ENCODE assay signal across 9 cellular contexts in the genomic region with DNA sequence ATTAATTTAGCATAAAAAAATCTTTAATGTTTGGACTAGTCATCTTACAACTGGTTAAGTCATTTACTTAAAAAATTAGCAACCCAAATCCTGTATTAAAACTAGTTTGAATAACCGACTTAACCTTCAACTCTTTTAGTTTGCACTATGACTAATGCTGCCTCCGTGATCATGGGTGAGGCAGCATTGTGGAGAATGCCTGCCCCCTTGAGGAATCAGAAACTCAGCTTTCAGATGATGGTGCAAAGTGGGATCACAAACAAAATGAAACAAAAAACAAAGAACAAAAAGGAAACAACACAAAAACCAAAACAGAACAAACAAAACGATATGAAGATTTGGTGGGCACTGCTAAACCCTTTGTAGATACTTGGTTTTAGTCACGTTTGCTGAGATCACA.
DNase-seq lines count a peak whose midpoint lies in the region; ATAC-seq and TF ChIP-seq lines count a peak whose summit lies in the region.
"Had no signal": no experiment of that assay in that cellular context is flagged by ENCODE, and none has a peak within 500 bp of the region (broad histone marks: within the 10 kb centered on the region; RNA-seq: fewer than 3 reads in every experiment).

No MANE protein-coding gene starts in this region.

- TF ChIP-seq CTCF in A673 (conservative IDR thresholded peaks at IDR 0.05; ENCODE audit: low read depth, low read length) = peak; percentile 62
- peak; percentile 64 for TF ChIP-seq CTCF in H9 (conservative IDR thresholded peaks at IDR 0.05)
- no peak for TF ChIP-seq CTCF in WTC11 (IDR thresholded peaks at IDR 0.05)
- peak; percentile 56 for TF ChIP-seq CTCF in hepatocyte (IDR thresholded peaks at IDR 0.05; ENCODE audit: poor library complexity)

- H4K20me1 ChIP-seq in H9 (ENCODE audit: control insufficient read depth, insufficient read depth, insufficient read length) (no peaks in the 10 kb centered on the region), hepatocyte (ENCODE audit: insufficient read depth, poor library complexity, severe bottlenecking) (no peaks in the 10 kb centered on the region)

- no peaks in the 10 kb centered on the region for H3K9me2 ChIP-seq in hepatocyte (replicated peaks; ENCODE audit: insufficient read depth)

- H3K23me2 ChIP-seq in H9 (ENCODE audit: insufficient read length, low read depth, low read length, poor library complexity, severe bottlenecking) = no peaks in the 10 kb centered on the region

- no peak overlapping the region for H2BK15ac ChIP-seq in H9 (ENCODE audit: low read depth, low read length)

- H3K36me3 ChIP-seq in A673 (ENCODE audit: insufficient read depth, low read length, poor library complexity, severe bottlenecking) (no peaks in the 10 kb centered on the region), hepatocyte (replicated peaks; ENCODE audit: insufficient read depth, low read depth) (no peaks in the 10 kb centered on the region)

- no peaks in the 10 kb centered on the region for H3K27me3 ChIP-seq in A673 (replicated peaks; ENCODE audit: insufficient read depth, low read depth, low read length, poor library complexity)
- H3K27me3 ChIP-seq in H9 (ENCODE audit: insufficient read depth, low read length) = no peaks in the 10 kb centered on the region
- no peaks in the 10 kb centered on the region for H3K27me3 ChIP-seq in hepatocyte

- WGBS in H9 (ENCODE audit: extremely low coverage, insufficient read length, low lambda C conversion rate) = no CpG with 5 or more reads among the region's 4 CpGs
- WGBS in hepatocyte (ENCODE audit: low lambda C conversion rate, missing lambda C conversion rate) = 22% methylated on average over 4 of the region's 4 CpGs

- H3K23ac ChIP-seq in H9 (ENCODE audit: insufficient read length, low read depth, low read length) = no peak overlapping the region

- no TSS peak for BruUV-seq in A673 (replicated peaks; lab: Mats Ljungman, UMichigan)

- no peak overlapping the region for H2BK5ac ChIP-seq in H9 (ENCODE audit: insufficient read length, low read length)

- H3K9me3 ChIP-seq in A673 (ENCODE audit: low read depth, low read length, poor library complexity, severe bottlenecking) = no peaks in the 10 kb centered on the region
- no peaks in the 10 kb centered on the region for H3K9me3 ChIP-seq in H9 (ENCODE audit: control insufficient read depth, low read depth, low read length)
- no peaks in the 10 kb centered on the region for H3K9me3 ChIP-seq in hepatocyte (ENCODE audit: low read depth)

- H3K9me3 Mint-ChIP-seq in H9 = no peaks in the 10 kb centered on the region; a peak in 2 of 5 replicates
- no peaks in the 10 kb centered on the region for H3K9me3 Mint-ChIP-seq in WTC11
- peaks cover 16 to 22% of the 10 kb centered on the region in 2 donors for H3K9me3 Mint-ChIP-seq in stimulated activated naive CD8-positive, alpha-beta T cell treated with anti-CD3 and anti-CD28 coated beads, Interleukin-15, amount 100 ng/mL, for 72 hours

- POLR2A ChIA-PET in A673 (lab: Charles Lee; ENCODE audit: low non-redundant PET) (no interaction called here), WTC11 (lab: Charles Lee) (no interaction called here)

- no peak overlapping the region; a peak in 1 of 7 replicates for H3K27ac Mint-ChIP-seq in H9
- H3K27ac Mint-ChIP-seq in WTC11 = no peak overlapping the region
- H3K27ac Mint-ChIP-seq in stimulated activated naive CD8-positive, alpha-beta T cell treated with anti-CD3 and anti-CD28 coated beads, Interleukin-15, amount 100 ng/mL, for 72 hours = no peak overlapping the region

- peak; percentile 81 for ATAC-seq in WTC11
- no peak for ATAC-seq in GM18519 (IDR thresholded peaks at IDR 0.05; ENCODE audit: low FRiP score, unreplicated experiment)
- no peak for ATAC-seq in stimulated activated naive CD8-positive, alpha-beta T cell treated with anti-CD3 and anti-CD28 coated beads, Interleukin-15, amount 100 ng/mL, for 72 hours

- H3K18ac ChIP-seq in H9 (ENCODE audit: insufficient read length, low read depth, low read length) = no peak overlapping the region

- no peak overlapping the region for H2BK120ac ChIP-seq in H9 (ENCODE audit: low read depth, low read length, poor library complexity, severe bottlenecking)

- no peaks in the 10 kb centered on the region for H3K4me1 ChIP-seq in A673 (ENCODE audit: insufficient read depth, low read length, poor library complexity, severe bottlenecking)
- no peaks in the 10 kb centered on the region; the same call in 1 of the 2 replicates for H3K4me1 ChIP-seq in H9 (ENCODE audit: insufficient read depth, low read length)
- no peaks in the 10 kb centered on the region for H3K4me1 ChIP-seq in hepatocyte (ENCODE audit: insufficient read depth)

- H3K56ac ChIP-seq in H9 (ENCODE audit: insufficient read length, low read depth, low read length) = no peak overlapping the region

- H2BK20ac ChIP-seq in H9 (ENCODE audit: low read depth, low read length, poor library complexity, severe bottlenecking) = no peak overlapping the region

- H3K4me2 ChIP-seq in H9 (ENCODE audit: insufficient read depth, insufficient read length, low read length) (no peak overlapping the region), hepatocyte (no peak overlapping the region)

- H3K4ac ChIP-seq in H9 (ENCODE audit: low read depth, low read length) = no peak overlapping the region

- H3K9ac ChIP-seq in H9 (ENCODE audit: extremely low read depth, insufficient read length, low read length) = no peak overlapping the region

- no peak overlapping the region for H4K91ac ChIP-seq in H9 (ENCODE audit: insufficient read length, low read depth, low read length)

- no peak overlapping the region for H3K4me3 ChIP-seq in A673 (ENCODE audit: low read depth, low read length, poor library complexity, severe bottlenecking)
- H3K4me3 ChIP-seq in hepatocyte = no peak overlapping the region

- H2BK12ac ChIP-seq in H9 (ENCODE audit: insufficient read length, low read depth, low read length) = no peak overlapping the region

- H3K79me1 ChIP-seq in H9 (ENCODE audit: insufficient read depth, low read depth, low read length, poor library complexity, severe bottlenecking) = no peaks in the 10 kb centered on the region

- no peak overlapping the region for H3K4me3 Mint-ChIP-seq in H9
- no peak overlapping the region for H3K4me3 Mint-ChIP-seq in WTC11
- H3K4me3 Mint-ChIP-seq in stimulated activated naive CD8-positive, alpha-beta T cell treated with anti-CD3 and anti-CD28 coated beads, Interleukin-15, amount 100 ng/mL, for 72 hours = no peak overlapping the region

- no peak overlapping the region for H3K14ac ChIP-seq in H9 (ENCODE audit: insufficient read depth, low read length)

- peaks cover 0 to 9% of the 10 kb centered on the region in 2 experiments; a peak in 2 of 4 replicates for H3K4me1 Mint-ChIP-seq in H9
- peaks cover 8% of the 10 kb centered on the region for H3K4me1 Mint-ChIP-seq in WTC11
- no peaks in the 10 kb centered on the region for H3K4me1 Mint-ChIP-seq in stimulated activated naive CD8-positive, alpha-beta T cell treated with anti-CD3 and anti-CD28 coated beads, Interleukin-15, amount 100 ng/mL, for 72 hours

- no peak overlapping the region for H2AK5ac ChIP-seq in H9 (ENCODE audit: insufficient read length, low read length)

- intact Hi-C loops in A673 (cut with micrococcal nuclease; ENCODE audit: unreplicated experiment) = loop anchor here (1.0 kb wide), 1 partner anchor 79 kb away; no protein-coding TSS in a partner anchor

- H3K27ac ChIP-seq in A673 (ENCODE audit: low read depth, low read length, poor library complexity, severe bottlenecking) (no peak overlapping the region), H9 (ENCODE audit: insufficient read length, low read depth, low read length) (no peak overlapping the region), hepatocyte (no peak overlapping the region)

- H3K27me3 Mint-ChIP-seq in H9 (ENCODE audit: low read depth) (no peaks in the 10 kb centered on the region), WTC11 (ENCODE audit: low read depth) (no peaks in the 10 kb centered on the region; the same call in 1 of the 2 replicates)
- H3K27me3 Mint-ChIP-seq in stimulated activated naive CD8-positive, alpha-beta T cell treated with anti-CD3 and anti-CD28 coated beads, Interleukin-15, amount 100 ng/mL, for 72 hours = no peaks in the 10 kb centered on the region

- H3T11ph ChIP-seq in H9 (ENCODE audit: low read length) = no peak overlapping the region

- H4K5ac ChIP-seq in H9 (ENCODE audit: insufficient read length, low read depth, low read length) = no peak overlapping the region

- CTCF ChIA-PET in A673 (lab: Charles Lee) (interaction anchor here (1.4 kb wide), 1 partner anchor 79 kb away, joined by 3 read pairs; no protein-coding TSS in a partner anchor), WTC11 (lab: Charles Lee) (interaction anchor here (1.0 to 2.0 kb wide), 8 partner anchors 12 to 165 kb away, joined by 3 to 13 read pairs (median 4); no protein-coding TSS in a partner anchor)

- no peaks in the 10 kb centered on the region; a peak in 1 of 7 replicates for H3K36me3 Mint-ChIP-seq in H9 (ENCODE audit: insufficient read depth in 1 of 3, low read depth in 3 of 3)
- H3K36me3 Mint-ChIP-seq in WTC11 = no peaks in the 10 kb centered on the region

- H4K8ac ChIP-seq in H9 (replicated peaks; ENCODE audit: insufficient read length, low read depth, low read length) = no peak overlapping the region

- H3K79me2 ChIP-seq in H9 (ENCODE audit: insufficient read depth, low read length) = no peaks in the 10 kb centered on the region
- H3K79me2 ChIP-seq in hepatocyte = no peaks in the 10 kb centered on the region

- H2AFZ ChIP-seq in H9 (ENCODE audit: low read length) = no peak overlapping the region
- H2AFZ ChIP-seq in hepatocyte = no peak overlapping the region

- DNase-seq in A673 (ENCODE audit: low spot score) = peak; percentile 29
- DNase-seq in H9 = no peak
- DNase-seq in WTC11 (ENCODE audit: low spot score) = no peak
- peak; percentile 56 for DNase-seq in hepatocyte (ENCODE audit: low spot score)
- DNase-seq in DMS79 treated with DMSO at 0.1 percent for 48 hours (lab: John Stamatoyannopoulos, UW) = no peak
- DNase-seq in stimulated activated naive CD4-positive, alpha-beta T cell treated with Interleukin-2 at 50 U/mL for 16 hours (lab: John Stamatoyannopoulos, UW) = no peak
- DNase-seq in stimulated activated naive CD8-positive, alpha-beta T cell treated with anti-CD3 and anti-CD28 coated beads, Interleukin-15, amount 100 ng/mL, for 72 hours = no peak
- DNase-seq: activated CD4-positive, alpha-beta T cell treated with anti-CD3 and anti-CD28 coated beads for 48 hours had no signal

TF ChIP-seq in WTC11, 78 proteins besides CTCF, POLR2A, EP300 and RAD21 (continues in another document):
- TF ChIP-seq TEAD4 (CRISPR knock-in tag; IDR thresholded peaks at IDR 0.05) (no peak), NR1H2 (CRISPR knock-in tag; IDR thresholded peaks at IDR 0.05) (no peak), HMGA2 (CRISPR knock-in tag; IDR thresholded peaks at IDR 0.05) (no peak), MYBL2 (CRISPR knock-in tag; IDR thresholded peaks at IDR 0.05) (no peak)
- TF ChIP-seq, protein P1, sequence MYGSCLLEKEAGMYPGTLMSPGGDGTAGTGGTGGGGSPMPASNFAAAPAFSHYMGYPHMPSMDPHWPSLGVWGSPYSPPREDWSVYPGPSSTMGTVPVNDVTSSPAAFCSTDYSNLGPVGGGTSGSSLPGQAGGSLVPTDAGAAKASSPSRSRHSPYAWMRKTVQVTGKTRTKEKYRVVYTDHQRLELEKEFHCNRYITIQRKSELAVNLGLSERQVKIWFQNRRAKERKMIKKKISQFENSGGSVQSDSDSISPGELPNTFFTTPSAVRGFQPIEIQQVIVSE (CRISPR knock-in tag; IDR thresholded peaks at IDR 0.05; ENCODE audit: borderline replicate concordance) = no peak

Comparison
In these comparisons a context has a peak if more than half of its experiments do, and no peak if none do; other contexts are left out.
1. DNase-seq: peak in A673 (single experiment) and hepatocyte (single experiment); none in H9 (single experiment), WTC11 (single experiment), DMS79 treated with DMSO at 0.1 percent for 48 hours (single experiment), stimulated activated naive CD4-positive, alpha-beta T cell treated with Interleukin-2 at 50 U/mL for 16 hours (single experiment) and stimulated activated naive CD8-positive, alpha-beta T cell treated with anti-CD3 and anti-CD28 coated beads, Interleukin-15, amount 100 ng/mL, for 72 hours (0 of 2).